ENCODE assay signal across 7 cellular contexts in genomic region chr19:17860993-17861360, GRCh38. TPM values are rescaled to one million over a fixed set of nuclear protein-coding genes. Genes with fewer than 3 reads are reported as not detected.
DNase-seq lines count a peak whose midpoint lies in the region; ATAC-seq lines count a peak whose summit lies in the region.

No MANE protein-coding gene starts in this region.

- no peaks in the 10 kb centered on the region for H3K27me3 Mint-ChIP-seq in activated CD8-positive, alpha-beta T cell treated with anti-CD3 and anti-CD28 coated beads, Interleukin-2, amount 10 ng/mL, durations not matched to agents 7 days and 5 days (ENCODE audit: low read depth)
- no peaks in the 10 kb centered on the region for H3K27me3 Mint-ChIP-seq in stimulated activated naive B cell treated with anti-CD40 and anti-IgM and Interleukin-4, amounts not matched to agents 10 μg/mL and 1 μg/mL and 100 μg/mL, for 72 hours

- H3K4me3 ChIP-seq in HUES48 (ENCODE audit: low read depth, low read length) (peak overlapping the region; percentile 82), iPS-11a (ENCODE audit: low read depth, low read length) (peak overlapping the region; percentile 87)

- peak overlapping the region; percentile 96 for H3K27ac Mint-ChIP-seq in activated CD8-positive, alpha-beta T cell treated with anti-CD3 and anti-CD28 coated beads, Interleukin-2, amount 10 ng/mL, durations not matched to agents 7 days and 5 days
- peak overlapping the region; percentile 100 for H3K27ac Mint-ChIP-seq in stimulated activated naive B cell treated with anti-CD40 and anti-IgM and Interleukin-4, amounts not matched to agents 10 μg/mL and 1 μg/mL and 100 μg/mL, for 72 hours

- H3K9me3 Mint-ChIP-seq in activated CD8-positive, alpha-beta T cell treated with anti-CD3 and anti-CD28 coated beads, Interleukin-2, amount 10 ng/mL, durations not matched to agents 7 days and 5 days (ENCODE audit: insufficient read depth) = no peaks in the 10 kb centered on the region
- no peaks in the 10 kb centered on the region for H3K9me3 Mint-ChIP-seq in stimulated activated naive B cell treated with anti-CD40 and anti-IgM and Interleukin-4, amounts not matched to agents 10 μg/mL and 1 μg/mL and 100 μg/mL, for 72 hours

- H3K36me3 ChIP-seq in HUES48 (ENCODE audit: control insufficient read depth, insufficient read depth, low read length) = peaks cover 43% of the 10 kb centered on the region

- no peak for DNase-seq in activated CD8-positive, alpha-beta T cell treated with anti-CD3 and anti-CD28 coated beads, Interleukin-2, amount 10 ng/mL, durations not matched to agents 7 days and 5 days
- DNase-seq in stimulated activated naive B cell treated with anti-CD40 and anti-IgM and Interleukin-4, amounts not matched to agents 10 μg/mL and 1 μg/mL and 100 μg/mL, for 72 hours = no peak
- DNase-seq in kidney tubule cell (ENCODE audit: low spot score) = no peak
- no peak for DNase-seq in GDM1 (lab: John Stamatoyannopoulos, UW)
- no peak for DNase-seq in DMS114 treated with DMSO at 0.1 percent for 48 hours (lab: John Stamatoyannopoulos, UW; ENCODE audit: unreplicated experiment)

- peak overlapping the region; percentile 91 for H3K4me3 Mint-ChIP-seq in activated CD8-positive, alpha-beta T cell treated with anti-CD3 and anti-CD28 coated beads, Interleukin-2, amount 10 ng/mL, durations not matched to agents 7 days and 5 days
- H3K4me3 Mint-ChIP-seq in stimulated activated naive B cell treated with anti-CD40 and anti-IgM and Interleukin-4, amounts not matched to agents 10 μg/mL and 1 μg/mL and 100 μg/mL, for 72 hours = peak overlapping the region; percentile 96 to 100

- ATAC-seq in activated CD8-positive, alpha-beta T cell treated with anti-CD3 and anti-CD28 coated beads, Interleukin-2, amount 10 ng/mL, durations not matched to agents 7 days and 5 days = no peak
- no peak for ATAC-seq in stimulated activated naive B cell treated with anti-CD40 and anti-IgM and Interleukin-4, amounts not matched to agents 10 μg/mL and 1 μg/mL and 100 μg/mL, for 72 hours (replicated peaks)

- no peaks in the 10 kb centered on the region for H3K27me3 ChIP-seq in HUES48 (ENCODE audit: control insufficient read depth, insufficient read depth, low read length)

- H3K27ac ChIP-seq in HUES48 (ENCODE audit: low read depth, low read length) = peak overlapping the region; percentile 87

- H3K4me1 Mint-ChIP-seq in activated CD8-positive, alpha-beta T cell treated with anti-CD3 and anti-CD28 coated beads, Interleukin-2, amount 10 ng/mL, durations not matched to agents 7 days and 5 days (ENCODE audit: low read depth) = peaks cover 27% of the 10 kb centered on the region
- H3K4me1 Mint-ChIP-seq in stimulated activated naive B cell treated with anti-CD40 and anti-IgM and Interleukin-4, amounts not matched to agents 10 μg/mL and 1 μg/mL and 100 μg/mL, for 72 hours = peaks cover 30 to 45% of the 10 kb centered on the region in 2 donors

- H3K4me1 ChIP-seq in HUES48 (ENCODE audit: control insufficient read depth, insufficient read depth, low read length) = no peaks in the 10 kb centered on the region

- CTCF ChIA-PET in activated CD8-positive, alpha-beta T cell treated with anti-CD3 and anti-CD28 coated beads, Interleukin-2, amount 10 ng/mL, durations not matched to agents 7 days and 5 days (lab: Charles Lee) = interaction anchor here (1.1 to 9.8 kb wide), 5 partner anchors 10 to 135 kb away, joined by 3 to 289 read pairs (median 27); partner anchors contain the start of genes CCDC124 and SLC5A5

- H3K9me3 ChIP-seq in HUES48 (ENCODE audit: control insufficient read depth, insufficient read depth, low read length) = no peaks in the 10 kb centered on the region

- peak overlapping the region; percentile 98 for H3K9ac ChIP-seq in HUES48 (ENCODE audit: low read depth, low read length)

- POLR2A ChIA-PET in activated CD8-positive, alpha-beta T cell treated with anti-CD3 and anti-CD28 coated beads, Interleukin-2, amount 10 ng/mL, durations not matched to agents 7 days and 5 days (lab: Charles Lee) = interaction anchor here (0.6 to 3.7 kb wide), 4 partner anchors 10 to 78 kb away, joined by 4 to 69 read pairs (median 28); partner anchors contain the start of genes CCDC124, JAK3 and SLC5A5

- peaks cover 52% of the 10 kb centered on the region for H3K36me3 Mint-ChIP-seq in activated CD8-positive, alpha-beta T cell treated with anti-CD3 and anti-CD28 coated beads, Interleukin-2, amount 10 ng/mL, durations not matched to agents 7 days and 5 days (ENCODE audit: low read depth)
- peaks cover 42 to 62% of the 10 kb centered on the region in 2 donors for H3K36me3 Mint-ChIP-seq in stimulated activated naive B cell treated with anti-CD40 and anti-IgM and Interleukin-4, amounts not matched to agents 10 μg/mL and 1 μg/mL and 100 μg/mL, for 72 hours

RNA-seq across cellular contexts. Expression of gene RPL18A, which starts 1.3 kb away (rescaled TPM):
- total RNA-seq in activated CD8-positive, alpha-beta T cell treated with anti-CD3 and anti-CD28 coated beads, Interleukin-2, amount 10 ng/mL, durations not matched to agents 7 days and 5 days = 1,000 to 10,000 TPM; 2,078 to 2,184 TPM

RNA-seq across cellular contexts. Expression of gene SLC5A5, which starts 10.8 kb away (rescaled TPM):
- 1 to 10 TPM; 1.5 to 1.8 TPM for total RNA-seq in activated CD8-positive, alpha-beta T cell treated with anti-CD3 and anti-CD28 coated beads, Interleukin-2, amount 10 ng/mL, durations not matched to agents 7 days and 5 days

RNA-seq across cellular contexts. Expression of gene JAK3, which starts 13.2 kb away (rescaled TPM):
- 100 to 1,000 TPM; 125 to 127 TPM for total RNA-seq in activated CD8-positive, alpha-beta T cell treated with anti-CD3 and anti-CD28 coated beads, Interleukin-2, amount 10 ng/mL, durations not matched to agents 7 days and 5 days

RNA-seq across cellular contexts. Expression of gene INSL3, which starts 39.7 kb away (rescaled TPM):
- 1 to 10 TPM; 5.0 to 6.4 TPM for total RNA-seq in activated CD8-positive, alpha-beta T cell treated with anti-CD3 and anti-CD28 coated beads, Interleukin-2, amount 10 ng/mL, durations not matched to agents 7 days and 5 days
